ENCODE assay signal across 17 cellular contexts in genomic region chr13:43574601-43575000, GRCh38.
"Had no signal": no experiment of that assay in that cellular context is flagged by ENCODE, and none has a peak within 500 bp of the region (broad histone marks: within the 10 kb centered on the region; RNA-seq: fewer than 3 reads in every experiment).

No MANE protein-coding gene starts in this region.

- H3K27me3 ChIP-seq: ascending aorta, colonic mucosa, suprapubic skin had no signal

- H3K36me3 ChIP-seq: ascending aorta, colonic mucosa, suprapubic skin had no signal

- H3K27ac ChIP-seq: ascending aorta, colonic mucosa, suprapubic skin had no signal

- DNase-seq: activated CD4-positive, alpha-beta T cell treated with anti-CD3 and anti-CD28 coated beads, Interleukin-2, amount 50 U/mL, for 48 hours; activated CD8-positive, alpha-beta memory T cell treated with anti-CD3 and anti-CD28 coated beads, Interleukin-2, amount 10 ng/mL, durations not matched to agents 7 days and 5 days; activated gamma-delta T cell; activated T-cell treated with anti-CD3 and anti-CD28 coated beads, Interleukin-2, amount 50 U/mL, for 24 hours; colonic mucosa; effector CD8-positive, alpha-beta T cell; kidney; left ventricle myocardium superior; naive B cell; right cardiac atrium; stimulated activated CD4-positive, alpha-beta T cell treated with anti-CD3 and anti-CD28 coated beads, Interleukin-12 subunit alpha, Interleukin-12 subunit beta, amount 100 ng/mL, for 4 hours; stimulated activated naive CD4-positive, alpha-beta T cell had no signal

- H3K4me3 ChIP-seq: ascending aorta, colonic mucosa, suprapubic skin had no signal

- H3K9me3 Mint-ChIP-seq: naive B cell, type B pancreatic cell had no signal

- H3K27ac Mint-ChIP-seq: activated CD8-positive, alpha-beta memory T cell treated with anti-CD3 and anti-CD28 coated beads, Interleukin-2, amount 10 ng/mL, durations not matched to agents 7 days and 5 days; activated naive CD8-positive, alpha-beta T cell; activated T-cell treated with anti-CD3 and anti-CD28 coated beads, Interleukin-2, amount 50 U/mL, for 24 hours; naive B cell; type B pancreatic cell had no signal

- H3K4me1 ChIP-seq: ascending aorta, colonic mucosa had no signal

- H3K27me3 Mint-ChIP-seq: naive B cell, type B pancreatic cell had no signal

- H3K4me3 Mint-ChIP-seq: activated CD8-positive, alpha-beta memory T cell treated with anti-CD3 and anti-CD28 coated beads, Interleukin-2, amount 10 ng/mL, durations not matched to agents 7 days and 5 days; activated naive CD8-positive, alpha-beta T cell; activated T-cell treated with anti-CD3 and anti-CD28 coated beads, Interleukin-2, amount 50 U/mL, for 24 hours; naive B cell; type B pancreatic cell had no signal

- H3K4me1 Mint-ChIP-seq: naive B cell had no signal

- ATAC-seq: activated CD4-positive, CD25-positive, alpha-beta regulatory T cell treated with anti-CD3 and anti-CD28 coated beads, Interleukin-2, amount 50 U/mL, for 24 hours; activated CD8-positive, alpha-beta memory T cell treated with anti-CD3 and anti-CD28 coated beads, Interleukin-2, amount 10 ng/mL, durations not matched to agents 7 days and 5 days; left ventricle myocardium superior; right cardiac atrium had no signal

- H3K36me3 Mint-ChIP-seq: activated naive CD8-positive, alpha-beta T cell; naive B cell; type B pancreatic cell had no signal
